Comparison of ENCODE assay signal across 8 cellular contexts in the genomic region with DNA sequence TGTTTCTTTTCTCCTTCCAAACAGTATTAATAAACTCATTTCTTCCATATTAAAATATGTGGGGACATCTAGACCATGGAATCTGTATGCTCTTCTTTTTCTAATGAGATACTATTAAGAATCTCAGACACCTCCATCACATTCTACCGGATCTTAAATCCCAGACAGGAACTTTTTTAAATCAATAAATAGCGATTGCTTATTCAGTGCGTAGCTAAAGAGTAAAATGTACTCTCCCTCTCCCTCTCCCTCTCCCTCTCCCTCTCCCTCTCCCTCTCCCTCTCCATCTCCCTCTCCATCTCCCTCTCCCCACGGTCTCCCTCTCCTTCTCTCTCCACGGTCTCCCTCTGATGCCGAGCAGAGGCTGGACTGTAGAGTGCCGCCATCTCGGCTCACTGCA.
"Had no signal": no experiment of that assay in that cellular context is flagged by ENCODE, and none has a peak within 500 bp of the region (broad histone marks: within the 10 kb centered on the region; RNA-seq: fewer than 3 reads in every experiment).

No MANE protein-coding gene starts in this region.

- FAIRE-seq: G401.6, GM12878, GM12891, GM12892, GM18507, GM19239 had no signal

- ATAC-seq: GM12878 had no signal

- H3K4me3 ChIP-seq: GM12878 had no signal

- DNase-seq: GDM1, GF-D8 had no signal
